ENCODE assay signal across 28 cellular contexts in the genomic region with DNA sequence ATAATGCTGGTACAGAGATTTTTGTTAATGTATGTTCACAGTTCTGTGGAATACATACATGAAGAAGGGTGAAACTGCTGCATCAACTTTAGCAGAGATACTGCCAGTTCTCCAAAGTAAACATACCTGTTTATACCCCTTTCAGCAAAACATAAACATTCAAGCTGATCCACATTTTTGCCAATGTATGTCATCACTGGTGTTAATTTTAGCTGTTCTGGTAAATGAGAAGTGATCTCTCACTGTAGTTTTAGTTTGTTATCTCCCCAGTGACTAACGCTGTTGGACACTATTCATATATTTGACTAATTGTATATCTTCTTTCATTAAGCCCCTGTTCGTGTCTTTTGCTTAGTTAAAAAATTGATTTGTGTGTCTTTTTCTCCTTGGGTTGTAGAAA.
"Had no signal": no experiment of that assay in that cellular context is flagged by ENCODE, and none has a peak within 500 bp of the region (broad histone marks: within the 10 kb centered on the region; RNA-seq: fewer than 3 reads in every experiment).

No MANE protein-coding gene starts in this region.

- H3K9me3 Mint-ChIP-seq: activated CD4-positive, alpha-beta T cell treated with anti-CD3 and anti-CD28 coated beads, Interleukin-2, amount 10 ng/mL, durations not matched to agents 24 days and 14 days; activated CD8-positive, alpha-beta T cell treated with anti-CD3 and anti-CD28 coated beads for 36 hours; activated naive CD8-positive, alpha-beta T cell treated with anti-CD3 and anti-CD28 coated beads for 36 hours; activated T-cell treated with anti-CD3 and anti-CD28 coated beads, Interleukin-2, amount 50 U/mL, for 72 hours; activated T-helper 17 cell treated with anti-CD3 and anti-CD28 coated beads, Interleukin-2, amount 50 U/mL, for 72 hours had no signal

- H3K4me3 Mint-ChIP-seq: activated CD4-positive, alpha-beta T cell treated with anti-CD3 and anti-CD28 coated beads, Interleukin-2, amount 10 ng/mL, durations not matched to agents 24 days and 14 days; activated CD8-positive, alpha-beta T cell treated with anti-CD3 and anti-CD28 coated beads for 36 hours; activated naive CD8-positive, alpha-beta T cell treated with anti-CD3 and anti-CD28 coated beads for 36 hours; activated T-cell treated with anti-CD3 and anti-CD28 coated beads, Interleukin-2, amount 50 U/mL, for 72 hours; activated T-helper 17 cell treated with anti-CD3 and anti-CD28 coated beads, Interleukin-2, amount 50 U/mL, for 72 hours; brain; T-helper 1 cell treated with Interleukin-12 subunit alpha and Interleukin-12 subunit beta and Interleukin-4 antibody, amounts not matched to agents 30 μg/mL and 1 μg/mL, for 36 hours; T-helper 2 cell treated with Interferon-gamma antibody and Interleukin-4, amounts not matched to agents 5 μg/mL and 100 μg/mL, for 36 hours had no signal

- H3K4me3 ChIP-seq: MG63 had no signal

- H3K27ac ChIP-seq: RWPE1 had no signal

- H3K27me3 Mint-ChIP-seq: activated CD4-positive, alpha-beta T cell treated with anti-CD3 and anti-CD28 coated beads, Interleukin-2, amount 10 ng/mL, durations not matched to agents 24 days and 14 days; activated CD8-positive, alpha-beta T cell treated with anti-CD3 and anti-CD28 coated beads for 36 hours; activated naive CD8-positive, alpha-beta T cell treated with anti-CD3 and anti-CD28 coated beads for 36 hours; activated T-helper 17 cell treated with anti-CD3 and anti-CD28 coated beads, Interleukin-2, amount 50 U/mL, for 72 hours had no signal

- H3K27me3 ChIP-seq: MG63 had no signal

- ATAC-seq: activated CD8-positive, alpha-beta T cell treated with anti-CD3 and anti-CD28 coated beads for 36 hours; activated T-cell treated with anti-CD3 and anti-CD28 coated beads, Interleukin-2, amount 50 U/mL, for 72 hours; activated T-helper 17 cell treated with anti-CD3 and anti-CD28 coated beads, Interleukin-2, amount 50 U/mL, for 72 hours; PC-3; Right ventricle myocardium inferior had no signal

- H3K4me1 Mint-ChIP-seq: activated CD4-positive, alpha-beta T cell treated with anti-CD3 and anti-CD28 coated beads, Interleukin-2, amount 10 ng/mL, durations not matched to agents 24 days and 14 days; activated naive CD8-positive, alpha-beta T cell treated with anti-CD3 and anti-CD28 coated beads for 36 hours; activated T-helper 17 cell treated with anti-CD3 and anti-CD28 coated beads, Interleukin-2, amount 50 U/mL, for 72 hours; brain had no signal

- FAIRE-seq: RCC 7860, TTC549 had no signal

- H3K36me3 ChIP-seq: MG63 had no signal

- DNase-seq: activated CD4-positive, alpha-beta T cell treated with anti-CD3 and anti-CD28 coated beads, Interleukin-2, amount 10 ng/mL, durations not matched to agents 24 days and 14 days; activated CD4-positive, alpha-beta T cell treated with anti-CD3 and anti-CD28 coated beads, Interleukin-2, amount 50 U/mL, for 4 hours; activated CD8-positive, alpha-beta T cell treated with anti-CD3 and anti-CD28 coated beads for 36 hours; activated naive CD4-positive, alpha-beta T cell; activated naive CD4-positive, alpha-beta T cell treated with anti-CD3 and anti-CD28 coated beads, Interleukin-2, amount 50 U/mL, for 16 hours; activated naive CD8-positive, alpha-beta T cell treated with anti-CD3 and anti-CD28 coated beads for 36 hours; activated T-cell treated with anti-CD3 and anti-CD28 coated beads, Interleukin-2, amount 50 U/mL, for 1 hour; activated T-cell treated with anti-CD3 and anti-CD28 coated beads, Interleukin-2, amount 50 U/mL, for 72 hours; central memory CD4-positive, alpha-beta T cell; Karpas-422; KBM-7; MG63; NCI-H1048; NCI-H1105 treated with DMSO at 0.1 percent for 48 hours; NCI-H1436; NCI-H1694 treated with DMSO at 0.1 percent for 48 hours; NCI-H2029; NCI-H345; NCI-H524 treated with DMSO at 0.1 percent for 48 hours; PC-3 had no signal

- H3K27ac Mint-ChIP-seq: activated CD4-positive, alpha-beta T cell treated with anti-CD3 and anti-CD28 coated beads, Interleukin-2, amount 10 ng/mL, durations not matched to agents 24 days and 14 days; activated CD8-positive, alpha-beta T cell treated with anti-CD3 and anti-CD28 coated beads for 36 hours; activated naive CD8-positive, alpha-beta T cell treated with anti-CD3 and anti-CD28 coated beads for 36 hours; activated T-cell treated with anti-CD3 and anti-CD28 coated beads, Interleukin-2, amount 50 U/mL, for 72 hours; activated T-helper 17 cell treated with anti-CD3 and anti-CD28 coated beads, Interleukin-2, amount 50 U/mL, for 72 hours; brain; T-helper 1 cell treated with Interleukin-12 subunit alpha and Interleukin-12 subunit beta and Interleukin-4 antibody, amounts not matched to agents 30 μg/mL and 1 μg/mL, for 36 hours; T-helper 2 cell treated with Interferon-gamma antibody and Interleukin-4, amounts not matched to agents 5 μg/mL and 100 μg/mL, for 36 hours had no signal
